26 cellular contexts compared by ENCODE assay signal in the genomic region with DNA sequence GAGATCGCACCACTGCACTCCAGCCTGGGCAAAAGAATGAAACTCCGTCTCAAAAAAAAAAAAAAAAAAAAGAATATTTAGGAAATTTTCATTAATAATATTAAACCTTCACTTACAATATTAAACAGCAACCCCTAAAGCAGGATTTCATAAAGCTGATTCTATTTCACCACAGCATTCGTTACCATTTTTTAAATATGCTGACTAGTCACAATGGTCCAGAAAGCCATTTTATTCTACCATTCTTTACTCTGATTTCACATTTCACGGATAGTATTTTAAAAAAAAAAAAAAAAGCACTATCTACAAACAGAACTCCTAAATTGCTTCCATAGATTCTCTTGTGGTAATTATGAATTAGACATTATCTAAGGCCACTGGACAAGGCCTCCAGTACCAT. TPM values are rescaled to one million over a fixed set of nuclear protein-coding genes. Genes with fewer than 3 reads are reported as not detected.
"Had no signal": no experiment of that assay in that cellular context is flagged by ENCODE, and none has a peak within 500 bp of the region (broad histone marks: within the 10 kb centered on the region; RNA-seq: fewer than 3 reads in every experiment).

No MANE protein-coding gene starts in this region.

- DNase-seq: cortex of kidney; effector memory CD8-positive, alpha-beta T cell; erythroblast; esophagus squamous epithelium; foreskin melanocyte; glutamatergic neuron; heart right ventricle; hippocampal formation; left cardiac atrium; left lung; mesenchymal stem cell; naive thymus-derived CD4-positive, alpha-beta T cell; sigmoid colon; stimulated activated CD4-positive, alpha-beta T cell treated with anti-CD3 and anti-CD28 coated beads, Interleukin-2, amount 100 ng/mL, for 24 hours; stimulated activated CD4-positive, alpha-beta T cell treated with anti-CD3 and anti-CD28 coated beads, Interleukin-4, amount 100 ng/mL, for 24 hours; stimulated activated naive CD4-positive, alpha-beta T cell treated with Interleukin-2 at 50 U/mL for 16 hours; stomach; thyroid gland; trophoblast cell had no signal

- H2AFZ ChIP-seq: neural progenitor cell, parathyroid adenoma had no signal

- FAIRE-seq: endometrium had no signal

- H3K79me2 ChIP-seq: parathyroid adenoma had no signal

- H3K4me1 ChIP-seq: esophagus squamous epithelium, heart right ventricle, left lung, neural progenitor cell, parathyroid adenoma, prostate gland, right atrium auricular region, sigmoid colon, stomach, thyroid gland had no signal

- H3K4me3 ChIP-seq: esophagus squamous epithelium, heart right ventricle, left lung, neural progenitor cell, prostate gland, right atrium auricular region, sigmoid colon, stomach, thyroid gland had no signal

- H3K9ac ChIP-seq: neural progenitor cell, parathyroid adenoma had no signal

- H3K9me3 ChIP-seq: esophagus squamous epithelium, heart right ventricle, left lung, prostate gland, right atrium auricular region, sigmoid colon, stomach, thyroid gland had no signal

- H3K27me3 ChIP-seq: esophagus squamous epithelium, heart right ventricle, left lung, neural progenitor cell, right atrium auricular region, sigmoid colon, stomach, thyroid gland had no signal

- ATAC-seq: effector memory CD8-positive, alpha-beta T cell; heart right ventricle; left cardiac atrium; naive thymus-derived CD4-positive, alpha-beta T cell; stimulated activated effector memory CD8-positive, alpha-beta T cell treated with anti-CD3 and anti-CD28 coated beads, Interleukin-12 subunit alpha, Interleukin-12 subunit beta, amount 100 ng/mL, for 72 hours had no signal

- H3K27ac ChIP-seq: esophagus squamous epithelium, heart right ventricle, left lung, neural progenitor cell, parathyroid adenoma, prostate gland, right atrium auricular region, sigmoid colon, stomach had no signal

- H3K4me2 ChIP-seq: neural progenitor cell had no signal

RNA-seq across cellular contexts. Expression of gene MMP19, which starts 52.8 kb away (rescaled TPM):
- total RNA-seq: temporal lobe had no signal
- polyA plus RNA-seq: naive thymus-derived CD4-positive, alpha-beta T cell had no signal
